Comparison of ENCODE assay signal across 8 cellular contexts in genomic region chr9:34123682-34124081, GRCh38. TPM values are rescaled to one million over a fixed set of nuclear protein-coding genes. Genes with fewer than 3 reads are reported as not detected.
DNase-seq lines count a peak whose midpoint lies in the region; ATAC-seq and TF ChIP-seq lines count a peak whose summit lies in the region.

No MANE protein-coding gene starts in this region.

- ATAC-seq in GM19455 (IDR thresholded peaks at IDR 0.05; ENCODE audit: unreplicated experiment), result no peak

- no peak overlapping the region for H3K9ac ChIP-seq in fibroblast of lung (ENCODE audit: insufficient read depth, low read length)

- H3K4me1 ChIP-seq in OCI-LY7 (ENCODE audit: insufficient read depth, low read length, poor library complexity, severe bottlenecking) (peaks cover 43% of the 10 kb centered on the region), fibroblast of lung (ENCODE audit: control insufficient read depth, extremely low read depth, insufficient read depth, low read length) (peaks cover 4% of the 10 kb centered on the region), HAP-1 (peaks cover 15% of the 10 kb centered on the region)

- POLR2A ChIA-PET in OCI-LY7 (lab: Charles Lee), result interaction anchor here (0.6 to 1.8 kb wide), 4 partner anchors 19 to 74 kb away, joined by 3 to 9 read pairs (median 5); no protein-coding TSS in a partner anchor

- DNase-seq in stimulated activated naive CD4-positive, alpha-beta T cell treated with Interleukin-2 at 50 U/mL for 16 hours (lab: John Stamatoyannopoulos, UW), result peak; percentile 3
- no peak for DNase-seq in stimulated activated naive CD4-positive, alpha-beta T cell (lab: John Stamatoyannopoulos, UW)
- peak; percentile 85 for DNase-seq in OCI-LY7 (ENCODE audit: low spot score)
- DNase-seq in fibroblast of lung (ENCODE audit: low read depth in 2 of 2), result no peak
- DNase-seq in retina, result no peak
- no peak for DNase-seq in foreskin fibroblast
- DNase-seq in HAP-1 (ENCODE audit: low spot score in 2 of 2), result no peak

- H3K27ac ChIP-seq in OCI-LY7 (ENCODE audit: low read depth, low read length, poor library complexity, severe bottlenecking), result peak overlapping the region; percentile 81
- H3K27ac ChIP-seq in fibroblast of lung (ENCODE audit: insufficient read depth, low read length), result no peak overlapping the region

- H2AFZ ChIP-seq in OCI-LY7 (ENCODE audit: low read length) (no peak overlapping the region), fibroblast of lung (ENCODE audit: low read length) (no peak overlapping the region)

- in situ Hi-C loops in HAP-1 (cut with MboI; ENCODE audit: low sequenced_read_pairs), result no loop called here

- H4K20me1 ChIP-seq in OCI-LY7 (ENCODE audit: insufficient read depth, low read length) (peaks cover 27% of the 10 kb centered on the region; the same call in 1 of the 2 replicates), fibroblast of lung (ENCODE audit: control insufficient read depth, extremely low read depth, insufficient read depth, low read length) (no peaks in the 10 kb centered on the region)

- peak overlapping the region; percentile 85 for H3K4me3 ChIP-seq in OCI-LY7 (ENCODE audit: low read depth, low read length, poor library complexity, severe bottlenecking)
- H3K4me3 ChIP-seq in fibroblast of lung (replicated peaks in 1 of 4; ENCODE audit: control extremely low read depth in 1 of 4, insufficient read depth in 1 of 4, low read depth in 3 of 4, low read length in 4 of 4), result no peak overlapping the region
- H3K4me3 ChIP-seq in foreskin fibroblast (ENCODE audit: low read depth in 1 of 2, low read length in 2 of 2), result no peak overlapping the region
- H3K4me3 ChIP-seq in HAP-1, result no peak overlapping the region

- TF ChIP-seq CTCF in OCI-LY7 (conservative IDR thresholded peaks at IDR 0.05; ENCODE audit: low read length) (no peak), fibroblast of lung (conservative IDR thresholded peaks at IDR 0.05 in 1 of 2, IDR thresholded peaks at IDR 0.05 in 1 of 2; ENCODE audit: low read depth in 1 of 2, low read length in 2 of 2) (no peak), foreskin fibroblast (IDR thresholded peaks at IDR 0.05; ENCODE audit: low read depth, low read length) (no peak)

- H3K27me3 ChIP-seq in fibroblast of lung (ENCODE audit: control insufficient read depth, insufficient read depth, low read length) (no peaks in the 10 kb centered on the region), HAP-1 (ENCODE audit: low read depth) (no peaks in the 10 kb centered on the region)

- H3K36me3 ChIP-seq in OCI-LY7 (ENCODE audit: insufficient read depth, low read length), result peaks cover 43% of the 10 kb centered on the region
- peaks cover 3% of the 10 kb centered on the region for H3K36me3 ChIP-seq in fibroblast of lung (ENCODE audit: control insufficient read depth, insufficient read depth, low read length)
- H3K36me3 ChIP-seq in HAP-1 (replicated peaks), result peaks cover 31% of the 10 kb centered on the region

- H3K4me2 ChIP-seq in OCI-LY7 (ENCODE audit: low read length) (peak overlapping the region; percentile 95), fibroblast of lung (ENCODE audit: extremely low read depth, insufficient read depth, low read length) (peak overlapping the region; percentile 20)

- H3K9me2 ChIP-seq in OCI-LY7 (ENCODE audit: insufficient read depth, low read length), result no peaks in the 10 kb centered on the region

- H3K9me3 ChIP-seq in OCI-LY7 (ENCODE audit: low read length), result no peaks in the 10 kb centered on the region
- no peaks in the 10 kb centered on the region for H3K9me3 ChIP-seq in fibroblast of lung (ENCODE audit: control insufficient read depth, insufficient read depth, low read depth, low read length)
- H3K9me3 ChIP-seq in HAP-1, result no peaks in the 10 kb centered on the region

- intact Hi-C loops in OCI-LY7 (cut with micrococcal nuclease; ENCODE audit: unreplicated experiment), result loop anchor here (1.0 to 10.0 kb wide), 3 partner anchors 25 to 309 kb away; partner anchors contain the start of genes UBAP2 and UBE2R2

- no TSS peak for BruUV-seq in OCI-LY7 (replicated peaks; lab: Mats Ljungman, UMichigan)

- CTCF ChIA-PET in OCI-LY7 (lab: Charles Lee; ENCODE audit: unreplicated experiment), result no interaction called here

- H3K79me2 ChIP-seq in OCI-LY7 (ENCODE audit: insufficient read depth, low read depth, low read length) (peaks cover 22% of the 10 kb centered on the region; the same call in 1 of the 2 replicates), fibroblast of lung (ENCODE audit: control insufficient read depth, insufficient read depth, low read length) (peaks cover 40% of the 10 kb centered on the region)

RNA-seq across cellular contexts. Expression of gene DCAF12, which starts 2.8 kb away (rescaled TPM):
- 21.9 and 31.7 TPM in 2 replicates for total RNA-seq in OCI-LY7 (2014; rRNA removed; shearing (Covaris generic))
- total RNA-seq in OCI-LY7 (2022) (70.5 and 83.5 TPM in 2 replicates), fibroblast of lung (9.7 and 10.8 TPM in 2 replicates)
- polyA plus RNA-seq in fibroblast of lung, result 25.4 and 26.3 TPM in 2 replicates
- 10.5 and 12.3 TPM in 2 replicates for polyA plus RNA-seq in fibroblast of lung (2012)
- 18.0 and 55.5 TPM in 2 replicates for polyA minus RNA-seq in fibroblast of lung (ENCODE audit: low replicate concordance)

RNA-seq across cellular contexts. Expression of gene UBAP1, which starts 55.2 kb away (rescaled TPM):
- total RNA-seq in OCI-LY7 (2014; rRNA removed; shearing (Covaris generic)), result 12.4 and 13.1 TPM in 2 replicates
- total RNA-seq in OCI-LY7 (2022) (22.4 and 24.9 TPM in 2 replicates), fibroblast of lung (32.1 and 41.6 TPM in 2 replicates)
- 57.6 and 58.1 TPM in 2 replicates for polyA plus RNA-seq in fibroblast of lung
- polyA plus RNA-seq in fibroblast of lung (2012), result 37.5 and 38.3 TPM in 2 replicates
- 64.9 and 90.3 TPM in 2 replicates for polyA minus RNA-seq in fibroblast of lung (ENCODE audit: low replicate concordance)

Comparison
In these comparisons a context has a peak if more than half of its experiments do, and no peak if none do; other contexts are left out.
1. DNase-seq: peak in stimulated activated naive CD4-positive, alpha-beta T cell treated with Interleukin-2 at 50 U/mL for 16 hours (single experiment) and OCI-LY7 (single experiment); none in stimulated activated naive CD4-positive, alpha-beta T cell (0 of 6), fibroblast of lung (0 of 2), retina (single experiment), foreskin fibroblast (0 of 2) and HAP-1 (0 of 2).